In the genomic region with DNA sequence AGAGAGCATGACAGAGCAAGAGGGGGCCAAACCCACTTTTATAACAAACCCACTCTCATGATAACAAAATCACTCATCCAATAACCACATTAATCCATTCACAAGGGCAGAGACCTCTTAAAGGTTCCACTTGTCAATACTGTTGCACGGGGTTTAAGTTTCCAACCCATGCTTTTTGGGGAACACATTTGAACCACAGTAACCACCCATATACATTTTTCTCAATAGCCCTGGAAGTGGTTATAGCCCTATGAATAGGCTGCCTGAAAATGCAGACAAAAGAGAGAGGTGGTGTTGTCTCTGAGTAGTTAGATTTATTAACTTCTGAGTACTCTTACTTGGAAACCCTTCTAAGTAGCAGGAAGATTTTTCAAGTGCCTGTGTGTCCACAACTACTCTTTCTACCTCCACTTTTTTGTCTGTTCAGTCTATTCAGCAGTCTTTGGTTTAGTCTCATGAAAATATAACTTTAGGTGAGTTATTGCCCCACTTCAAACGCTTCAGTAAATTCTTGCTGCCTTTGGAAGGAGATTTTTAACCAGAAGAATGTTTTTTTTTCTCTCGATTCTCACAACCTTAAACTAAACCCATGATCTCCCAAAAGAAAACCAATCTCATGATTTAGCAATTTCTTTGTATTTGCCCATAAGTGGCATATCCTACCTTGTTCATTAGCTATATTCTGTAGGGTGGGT, we compare ENCODE assay signal across 20 cellular contexts. TPM values are rescaled to one million over a fixed set of nuclear protein-coding genes. Genes with fewer than 3 reads are reported as not detected.
A peak's percentile ranks its signal among the peaks of the same experiment; 100 is the strongest.
DNase-seq lines count a peak whose midpoint lies in the region; ATAC-seq and TF ChIP-seq lines count a peak whose summit lies in the region.
"Had no signal": no experiment of that assay in that cellular context is flagged by ENCODE, and none has a peak within 500 bp of the region (broad histone marks: within the 10 kb centered on the region; RNA-seq: fewer than 3 reads in every experiment).

No MANE protein-coding gene starts in this region.

- peaks cover 40 to 41% of the 10 kb centered on the region in 2 donors for H3K4me1 Mint-ChIP-seq in natural killer cell
- H3K4me1 Mint-ChIP-seq in activated naive CD4-positive, alpha-beta T cell treated with anti-CD3 and anti-CD28 coated beads for 36 hours (ENCODE audit: low read depth), result no peaks in the 10 kb centered on the region
- H3K4me1 Mint-ChIP-seq: activated CD4-positive, alpha-beta T cell treated with anti-CD3 and anti-CD28 coated beads for 36 hours; activated naive CD8-positive, alpha-beta T cell treated with anti-CD3 and anti-CD28 coated beads, Interleukin-2, amount 10 ng/mL, durations not matched to agents 7 days and 5 days; activated T-helper 17 cell treated with anti-CD3 and anti-CD28 coated beads, Interleukin-2, amount 50 U/mL, for 72 hours; memory B cell; nephron progenitor cell had no signal

- no peaks in the 10 kb centered on the region for H3K9me3 Mint-ChIP-seq in natural killer cell
- H3K9me3 Mint-ChIP-seq in activated naive CD4-positive, alpha-beta T cell treated with anti-CD3 and anti-CD28 coated beads for 36 hours, result no peaks in the 10 kb centered on the region
- H3K9me3 Mint-ChIP-seq: activated naive CD8-positive, alpha-beta T cell treated with anti-CD3 and anti-CD28 coated beads, Interleukin-2, amount 10 ng/mL, durations not matched to agents 7 days and 5 days; activated T-helper 17 cell treated with anti-CD3 and anti-CD28 coated beads, Interleukin-2, amount 50 U/mL, for 72 hours; IgD-negative memory B cell; memory B cell; nephron progenitor cell had no signal

- peak; percentile 31 for ATAC-seq in HG02678 (IDR thresholded peaks at IDR 0.05; ENCODE audit: unreplicated experiment)
- ATAC-seq in natural killer cell, result peak; percentile 44 to 76 (median 59)
- ATAC-seq in GM18861 (IDR thresholded peaks at IDR 0.05; ENCODE audit: unreplicated experiment), result no peak
- ATAC-seq: activated CD4-positive, alpha-beta T cell treated with anti-CD3 and anti-CD28 coated beads for 36 hours; activated T-helper 17 cell treated with anti-CD3 and anti-CD28 coated beads, Interleukin-2, amount 50 U/mL, for 72 hours had no signal

- TF ChIP-seq CTCF in GM12865 (IDR thresholded peaks at IDR 0.05; ENCODE audit: insufficient read depth, low read depth, low read length, missing control alignments) (no peak), natural killer cell (IDR thresholded peaks at IDR 0.05) (no peak)

- H3K36me3 Mint-ChIP-seq in natural killer cell, result no peaks in the 10 kb centered on the region
- H3K36me3 Mint-ChIP-seq in activated naive CD4-positive, alpha-beta T cell treated with anti-CD3 and anti-CD28 coated beads for 36 hours (ENCODE audit: low read depth), result no peaks in the 10 kb centered on the region
- H3K36me3 Mint-ChIP-seq: activated naive CD8-positive, alpha-beta T cell treated with anti-CD3 and anti-CD28 coated beads, Interleukin-2, amount 10 ng/mL, durations not matched to agents 7 days and 5 days; memory B cell had no signal

- peaks cover 13 to 17% of the 10 kb centered on the region in 2 donors for H3K27me3 Mint-ChIP-seq in natural killer cell (ENCODE audit: low read depth in 2 of 2)
- H3K27me3 Mint-ChIP-seq in activated naive CD4-positive, alpha-beta T cell treated with anti-CD3 and anti-CD28 coated beads for 36 hours (ENCODE audit: low read depth), result peaks cover 15% of the 10 kb centered on the region

- DNase-seq in GM12865 (ENCODE audit: low read depth) (peak; percentile 80), NCI-H187 treated with DMSO at 0.1 percent for 48 hours (lab: John Stamatoyannopoulos, UW) (peak; percentile 38), natural killer cell (no peak), 8988T (no peak), NCI-H524 treated with DMSO at 0.1 percent for 48 hours (lab: John Stamatoyannopoulos, UW) (no peak)
- DNase-seq in activated naive CD4-positive, alpha-beta T cell treated with anti-CD3 and anti-CD28 coated beads for 36 hours, result no peak
- DNase-seq: ACHN; activated CD4-positive, alpha-beta T cell treated with anti-CD3 and anti-CD28 coated beads for 36 hours; activated naive CD8-positive, alpha-beta T cell treated with anti-CD3 and anti-CD28 coated beads, Interleukin-2, amount 10 ng/mL, durations not matched to agents 7 days and 5 days; cortex of kidney; NCI-H1694 treated with DMSO at 0.1 percent for 48 hours; nephron progenitor cell; RPMI8226; stimulated activated CD4-positive, alpha-beta T cell treated with anti-CD3 and anti-CD28 coated beads, Interleukin-2, amount 100 ng/mL, for 24 hours had no signal

- CTCF ChIA-PET in activated naive CD4-positive, alpha-beta T cell treated with anti-CD3 and anti-CD28 coated beads for 36 hours (lab: Charles Lee), result no interaction called here

- intact Hi-C loops in natural killer cell (cut with micrococcal nuclease), result no loop called here
- intact Hi-C loops in activated naive CD4-positive, alpha-beta T cell treated with anti-CD3 and anti-CD28 coated beads for 36 hours (cut with micrococcal nuclease), result no loop called here

- H3K27ac Mint-ChIP-seq in natural killer cell, result peak overlapping the region in 1 of 2 donors; percentile 10
- no peak overlapping the region for H3K27ac Mint-ChIP-seq in activated naive CD4-positive, alpha-beta T cell treated with anti-CD3 and anti-CD28 coated beads for 36 hours
- H3K27ac Mint-ChIP-seq: activated CD4-positive, alpha-beta T cell treated with anti-CD3 and anti-CD28 coated beads for 36 hours; activated naive CD8-positive, alpha-beta T cell treated with anti-CD3 and anti-CD28 coated beads, Interleukin-2, amount 10 ng/mL, durations not matched to agents 7 days and 5 days; activated T-helper 17 cell treated with anti-CD3 and anti-CD28 coated beads, Interleukin-2, amount 50 U/mL, for 72 hours; IgD-negative memory B cell; memory B cell; nephron progenitor cell; progenitor cell of endocrine pancreas had no signal

- peak overlapping the region; percentile 40 for H3K4me3 ChIP-seq in GM12865 (ENCODE audit: low read depth, low read length)

- H3K4me3 Mint-ChIP-seq in natural killer cell, result peak overlapping the region; percentile 71
- H3K4me3 Mint-ChIP-seq in activated naive CD4-positive, alpha-beta T cell treated with anti-CD3 and anti-CD28 coated beads for 36 hours, result no peak overlapping the region
- H3K4me3 Mint-ChIP-seq: activated CD4-positive, alpha-beta T cell treated with anti-CD3 and anti-CD28 coated beads for 36 hours; activated naive CD8-positive, alpha-beta T cell treated with anti-CD3 and anti-CD28 coated beads, Interleukin-2, amount 10 ng/mL, durations not matched to agents 7 days and 5 days; activated T-helper 17 cell treated with anti-CD3 and anti-CD28 coated beads, Interleukin-2, amount 50 U/mL, for 72 hours; memory B cell; nephron progenitor cell had no signal

RNA-seq across cellular contexts. Expression of gene ARHGEF28, which starts 42.6 kb away (rescaled TPM):
- 1 to 10 TPM; 2.3 to 7.1 (median 5.8) TPM for total RNA-seq in natural killer cell
- total RNA-seq in activated naive CD4-positive, alpha-beta T cell treated with anti-CD3 and anti-CD28 coated beads for 36 hours, result not detected

Comparison
In these comparisons a context has a peak if more than half of its experiments do, and no peak if none do; other contexts are left out.
1. DNase-seq: peak in GM12865 (single experiment) and NCI-H187 treated with DMSO at 0.1 percent for 48 hours (single experiment); none in natural killer cell (single experiment), 8988T (single experiment), activated naive CD4-positive, alpha-beta T cell treated with anti-CD3 and anti-CD28 coated beads for 36 hours (single experiment) and NCI-H524 treated with DMSO at 0.1 percent for 48 hours (single experiment).